ENCODE assay signal across 1 cellular context in the genomic region with DNA sequence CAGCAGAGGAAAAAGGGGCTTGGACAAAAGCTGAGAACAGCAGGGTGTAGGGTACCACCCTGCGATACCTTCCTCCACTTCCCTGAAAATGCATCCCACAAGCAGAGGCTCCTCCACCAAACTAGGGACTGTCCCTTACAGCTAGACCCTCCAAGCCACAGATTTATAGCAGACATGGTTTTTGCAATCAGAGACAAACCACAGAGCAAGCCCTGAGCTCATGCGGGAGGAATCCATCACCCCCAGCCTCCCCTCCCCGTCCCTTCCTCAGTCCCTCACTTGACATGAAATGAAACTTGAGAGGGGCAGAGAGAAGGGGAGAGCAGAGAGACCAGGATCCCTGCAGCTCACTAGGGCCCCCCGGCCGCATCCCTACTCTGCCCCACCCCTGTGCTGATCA.
TF ChIP-seq lines count a peak whose summit lies in the region.

No MANE protein-coding gene starts in this region.

TF ChIP-seq in SK-N-SH treated with all-trans-retinoic acid at 6 μM for 48 hours, 23 proteins besides CTCF, POLR2A, EP300 and RAD21 (continued from another document):
- TF ChIP-seq, protein P1, sequence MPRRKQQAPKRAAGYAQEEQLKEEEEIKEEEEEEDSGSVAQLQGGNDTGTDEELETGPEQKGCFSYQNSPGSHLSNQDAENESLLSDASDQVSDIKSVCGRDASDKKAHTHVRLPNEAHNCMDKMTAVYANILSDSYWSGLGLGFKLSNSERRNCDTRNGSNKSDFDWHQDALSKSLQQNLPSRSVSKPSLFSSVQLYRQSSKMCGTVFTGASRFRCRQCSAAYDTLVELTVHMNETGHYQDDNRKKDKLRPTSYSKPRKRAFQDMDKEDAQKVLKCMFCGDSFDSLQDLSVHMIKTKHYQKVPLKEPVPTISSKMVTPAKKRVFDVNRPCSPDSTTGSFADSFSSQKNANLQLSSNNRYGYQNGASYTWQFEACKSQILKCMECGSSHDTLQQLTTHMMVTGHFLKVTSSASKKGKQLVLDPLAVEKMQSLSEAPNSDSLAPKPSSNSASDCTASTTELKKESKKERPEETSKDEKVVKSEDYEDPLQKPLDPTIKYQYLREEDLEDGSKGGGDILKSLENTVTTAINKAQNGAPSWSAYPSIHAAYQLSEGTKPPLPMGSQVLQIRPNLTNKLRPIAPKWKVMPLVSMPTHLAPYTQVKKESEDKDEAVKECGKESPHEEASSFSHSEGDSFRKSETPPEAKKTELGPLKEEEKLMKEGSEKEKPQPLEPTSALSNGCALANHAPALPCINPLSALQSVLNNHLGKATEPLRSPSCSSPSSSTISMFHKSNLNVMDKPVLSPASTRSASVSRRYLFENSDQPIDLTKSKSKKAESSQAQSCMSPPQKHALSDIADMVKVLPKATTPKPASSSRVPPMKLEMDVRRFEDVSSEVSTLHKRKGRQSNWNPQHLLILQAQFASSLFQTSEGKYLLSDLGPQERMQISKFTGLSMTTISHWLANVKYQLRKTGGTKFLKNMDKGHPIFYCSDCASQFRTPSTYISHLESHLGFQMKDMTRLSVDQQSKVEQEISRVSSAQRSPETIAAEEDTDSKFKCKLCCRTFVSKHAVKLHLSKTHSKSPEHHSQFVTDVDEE (CRISPR knock-in tag; IDR thresholded peaks at IDR 0.05), result no peak
- no peak for TF ChIP-seq ISL1 (CRISPR knock-in tag; IDR thresholded peaks at IDR 0.05)
- TF ChIP-seq TOX (CRISPR knock-in tag; IDR thresholded peaks at IDR 0.05; ENCODE audit: borderline replicate concordance), result no peak
- TF ChIP-seq ZFP3 (CRISPR knock-in tag; IDR thresholded peaks at IDR 0.05), result no peak
- no peak for TF ChIP-seq RARB (CRISPR knock-in tag; IDR thresholded peaks at IDR 0.05)
TF ChIP-seq in SK-N-SH treated with all-trans-retinoic acid at 6 μM for 48 hours: peak in this region for 0.
